ENCODE assay signal across 35 cellular contexts in genomic region chr3:62768896-62769295, GRCh38.
"Had no signal": no experiment of that assay in that cellular context is flagged by ENCODE, and none has a peak within 500 bp of the region (broad histone marks: within the 10 kb centered on the region; RNA-seq: fewer than 3 reads in every experiment).

No MANE protein-coding gene starts in this region.

- ATAC-seq: activated CD4-positive, alpha-beta T cell treated with anti-CD3 and anti-CD28 coated beads for 36 hours; activated CD8-positive, alpha-beta memory T cell treated with anti-CD3 and anti-CD28 coated beads, Interleukin-2, amount 10 ng/mL, durations not matched to agents 7 days and 5 days; activated CD8-positive, alpha-beta T cell treated with anti-CD3 and anti-CD28 coated beads, Interleukin-2, amount 10 ng/mL, durations not matched to agents 7 days and 5 days; activated naive CD8-positive, alpha-beta T cell treated with anti-CD3 and anti-CD28 coated beads, Interleukin-2, amount 50 U/mL, for 24 hours had no signal

- H3K4me3 Mint-ChIP-seq: activated CD4-positive, alpha-beta memory T cell treated with anti-CD3 and anti-CD28 coated beads for 36 hours; activated CD4-positive, alpha-beta T cell treated with anti-CD3 and anti-CD28 coated beads for 36 hours; activated CD4-positive, alpha-beta T cell treated with anti-CD3 and anti-CD28 coated beads, Interleukin-2, amount 10 ng/mL, durations not matched to agents 24 days and 14 days; activated CD8-positive, alpha-beta memory T cell treated with anti-CD3 and anti-CD28 coated beads, Interleukin-2, amount 10 ng/mL, durations not matched to agents 7 days and 5 days; activated CD8-positive, alpha-beta T cell treated with anti-CD3 and anti-CD28 coated beads, Interleukin-2, amount 10 ng/mL, durations not matched to agents 7 days and 5 days; activated naive CD4-positive, alpha-beta T cell treated with anti-CD3 and anti-CD28 coated beads for 36 hours; activated naive CD4-positive, alpha-beta T cell treated with anti-CD3 and anti-CD28 coated beads, Interleukin-2, amount 50 U/mL, for 24 hours; activated naive CD8-positive, alpha-beta T cell treated with anti-CD3 and anti-CD28 coated beads for 36 hours; activated naive CD8-positive, alpha-beta T cell treated with anti-CD3 and anti-CD28 coated beads, Interleukin-2, amount 50 U/mL, for 24 hours; activated T-helper 1 cell treated with anti-CD3 and anti-CD28 coated beads, Interleukin-12 subunit alpha, Interleukin-12 subunit beta, Interleukin-2, Interleukin-4 antibody, amounts not matched to agents 30 ng/mL and 10 ng/mL and 1 ng/mL, durations not matched to agents 14 hours and 24 hours and 36 hours; brain had no signal

- H3K36me3 Mint-ChIP-seq: activated CD4-positive, alpha-beta memory T cell treated with anti-CD3 and anti-CD28 coated beads for 36 hours; activated CD8-positive, alpha-beta memory T cell treated with anti-CD3 and anti-CD28 coated beads, Interleukin-2, amount 10 ng/mL, durations not matched to agents 7 days and 5 days; activated naive CD4-positive, alpha-beta T cell treated with anti-CD3 and anti-CD28 coated beads, Interleukin-2, amount 50 U/mL, for 24 hours; activated naive CD8-positive, alpha-beta T cell treated with anti-CD3 and anti-CD28 coated beads for 36 hours; brain had no signal

- FAIRE-seq: endometrium, endothelial cell of umbilical vein, frontal cortex had no signal

- H3K4me1 ChIP-seq: adrenal gland, breast epithelium, colonic mucosa, esophagus squamous epithelium had no signal

- H3K4me1 Mint-ChIP-seq: activated CD4-positive, alpha-beta T cell treated with anti-CD3 and anti-CD28 coated beads for 36 hours; activated CD4-positive, alpha-beta T cell treated with anti-CD3 and anti-CD28 coated beads, Interleukin-2, amount 10 ng/mL, durations not matched to agents 24 days and 14 days; activated CD8-positive, alpha-beta memory T cell treated with anti-CD3 and anti-CD28 coated beads, Interleukin-2, amount 10 ng/mL, durations not matched to agents 7 days and 5 days; activated naive CD4-positive, alpha-beta T cell treated with anti-CD3 and anti-CD28 coated beads, Interleukin-2, amount 50 U/mL, for 24 hours; activated naive CD8-positive, alpha-beta T cell treated with anti-CD3 and anti-CD28 coated beads for 36 hours; activated naive CD8-positive, alpha-beta T cell treated with anti-CD3 and anti-CD28 coated beads, Interleukin-2, amount 50 U/mL, for 24 hours; brain had no signal

- H3K9me3 ChIP-seq: adrenal gland, breast epithelium, colonic mucosa, esophagus squamous epithelium had no signal

- DNase-seq: activated CD4-positive, alpha-beta memory T cell treated with anti-CD3 and anti-CD28 coated beads for 36 hours; activated CD4-positive, alpha-beta T cell treated with anti-CD3 and anti-CD28 coated beads for 36 hours; activated CD4-positive, alpha-beta T cell treated with anti-CD3 and anti-CD28 coated beads, Interleukin-2, amount 10 ng/mL, durations not matched to agents 24 days and 14 days; activated CD4-positive, CD25-positive, alpha-beta regulatory T cell; activated CD4-positive, CD25-positive, alpha-beta regulatory T cell treated with anti-CD3 and anti-CD28 coated beads, Interleukin-2, amount 50 U/mL, for 72 hours; activated CD8-positive, alpha-beta memory T cell treated with anti-CD3 and anti-CD28 coated beads, Interleukin-2, amount 10 ng/mL, durations not matched to agents 7 days and 5 days; activated CD8-positive, alpha-beta memory T cell treated with anti-CD3 and anti-CD28 coated beads, Interleukin-2, amount 50 U/mL, for 4 hours; activated CD8-positive, alpha-beta T cell treated with anti-CD3 and anti-CD28 coated beads, Interleukin-2, amount 10 ng/mL, durations not matched to agents 7 days and 5 days; activated effector memory CD4-positive, alpha-beta T cell treated with anti-CD3 and anti-CD28 coated beads, Interleukin-2, amount 50 U/mL, for 16 hours; activated naive CD4-positive, alpha-beta T cell treated with anti-CD3 and anti-CD28 coated beads for 36 hours; activated naive CD8-positive, alpha-beta T cell treated with anti-CD3 and anti-CD28 coated beads for 36 hours; activated naive CD8-positive, alpha-beta T cell treated with anti-CD3 and anti-CD28 coated beads, Interleukin-2, amount 50 U/mL, for 24 hours; activated T-cell treated with anti-CD3 and anti-CD28 coated beads, Interleukin-2, amount 50 U/mL, for 1 hour; activated T-cell treated with anti-CD3 and anti-CD28 coated beads, Interleukin-2, amount 50 U/mL, for 48 hours; adrenal gland; amygdala; aorta; central memory CD4-positive, alpha-beta T cell; cerebellar nuclear complex; colonic mucosa; effector CD8-positive, alpha-beta T cell; esophagus squamous epithelium; foreskin fibroblast; head of caudate nucleus; T-helper 2 cell had no signal

- H3K4me3 ChIP-seq: adrenal gland, breast epithelium, cardiac muscle cell, colonic mucosa, esophagus squamous epithelium had no signal

- H3K36me3 ChIP-seq: adrenal gland, breast epithelium, colonic mucosa, esophagus squamous epithelium had no signal

- H3K27me3 Mint-ChIP-seq: activated CD4-positive, alpha-beta memory T cell treated with anti-CD3 and anti-CD28 coated beads for 36 hours; activated CD4-positive, alpha-beta T cell treated with anti-CD3 and anti-CD28 coated beads for 36 hours; activated CD4-positive, alpha-beta T cell treated with anti-CD3 and anti-CD28 coated beads, Interleukin-2, amount 10 ng/mL, durations not matched to agents 24 days and 14 days; activated CD8-positive, alpha-beta memory T cell treated with anti-CD3 and anti-CD28 coated beads, Interleukin-2, amount 10 ng/mL, durations not matched to agents 7 days and 5 days; activated naive CD4-positive, alpha-beta T cell treated with anti-CD3 and anti-CD28 coated beads, Interleukin-2, amount 50 U/mL, for 24 hours; activated naive CD8-positive, alpha-beta T cell treated with anti-CD3 and anti-CD28 coated beads for 36 hours had no signal

- H3K9me3 Mint-ChIP-seq: activated CD4-positive, alpha-beta memory T cell treated with anti-CD3 and anti-CD28 coated beads for 36 hours; activated CD4-positive, alpha-beta T cell treated with anti-CD3 and anti-CD28 coated beads, Interleukin-2, amount 10 ng/mL, durations not matched to agents 24 days and 14 days; activated naive CD4-positive, alpha-beta T cell treated with anti-CD3 and anti-CD28 coated beads for 36 hours; activated naive CD4-positive, alpha-beta T cell treated with anti-CD3 and anti-CD28 coated beads, Interleukin-2, amount 50 U/mL, for 24 hours; activated naive CD8-positive, alpha-beta T cell treated with anti-CD3 and anti-CD28 coated beads for 36 hours; activated T-helper 1 cell treated with anti-CD3 and anti-CD28 coated beads, Interleukin-12 subunit alpha, Interleukin-12 subunit beta, Interleukin-2, Interleukin-4 antibody, amounts not matched to agents 30 ng/mL and 10 ng/mL and 1 ng/mL, durations not matched to agents 14 hours and 24 hours and 36 hours; activated T-helper 2 cell treated with anti-CD3 and anti-CD28 coated beads, Interferon-gamma antibody, Interleukin-2, Interleukin-4, amounts not matched to agents 10 μg/mL and 5 μg/mL and 100 μg/mL, durations not matched to agents 14 hours and 24 hours and 36 hours; brain had no signal

- H3K27ac ChIP-seq: adrenal gland, breast epithelium, cardiac muscle cell, colonic mucosa, epithelial cell of prostate, esophagus squamous epithelium had no signal

- H3K27me3 ChIP-seq: adrenal gland, breast epithelium, cardiac muscle cell, colonic mucosa, esophagus squamous epithelium had no signal

- H3K27ac Mint-ChIP-seq: activated CD4-positive, alpha-beta memory T cell treated with anti-CD3 and anti-CD28 coated beads for 36 hours; activated CD4-positive, alpha-beta T cell treated with anti-CD3 and anti-CD28 coated beads for 36 hours; activated CD4-positive, alpha-beta T cell treated with anti-CD3 and anti-CD28 coated beads, Interleukin-2, amount 10 ng/mL, durations not matched to agents 24 days and 14 days; activated CD8-positive, alpha-beta memory T cell treated with anti-CD3 and anti-CD28 coated beads, Interleukin-2, amount 10 ng/mL, durations not matched to agents 7 days and 5 days; activated CD8-positive, alpha-beta T cell treated with anti-CD3 and anti-CD28 coated beads, Interleukin-2, amount 10 ng/mL, durations not matched to agents 7 days and 5 days; activated naive CD4-positive, alpha-beta T cell treated with anti-CD3 and anti-CD28 coated beads for 36 hours; activated naive CD4-positive, alpha-beta T cell treated with anti-CD3 and anti-CD28 coated beads, Interleukin-2, amount 50 U/mL, for 24 hours; activated naive CD8-positive, alpha-beta T cell treated with anti-CD3 and anti-CD28 coated beads for 36 hours; activated naive CD8-positive, alpha-beta T cell treated with anti-CD3 and anti-CD28 coated beads, Interleukin-2, amount 50 U/mL, for 24 hours; activated T-helper 1 cell treated with anti-CD3 and anti-CD28 coated beads, Interleukin-12 subunit alpha, Interleukin-12 subunit beta, Interleukin-2, Interleukin-4 antibody, amounts not matched to agents 30 ng/mL and 10 ng/mL and 1 ng/mL, durations not matched to agents 14 hours and 24 hours and 36 hours; activated T-helper 2 cell treated with anti-CD3 and anti-CD28 coated beads, Interferon-gamma antibody, Interleukin-2, Interleukin-4, amounts not matched to agents 10 μg/mL and 5 μg/mL and 100 μg/mL, durations not matched to agents 14 hours and 24 hours and 36 hours; brain had no signal
